In genomic region chr12:1532796-1533195, GRCh38 we compare ENCODE assay signal across 10 cellular contexts.
A peak's percentile ranks its signal among the peaks of the same experiment; 100 is the strongest.
DNase-seq lines count a peak whose midpoint lies in the region; ATAC-seq and TF ChIP-seq lines count a peak whose summit lies in the region.
"Had no signal": no experiment of that assay in that cellular context is flagged by ENCODE, and none has a peak within 500 bp of the region (broad histone marks: within the 10 kb centered on the region; RNA-seq: fewer than 3 reads in every experiment).

No MANE protein-coding gene starts in this region.

- intact Hi-C loops in activated B cell treated with CpG ODN at 0.5 μM for 24 hours (cut with micrococcal nuclease): loop anchor here (1.0 kb wide), 2 partner anchors 22 to 51 kb away; no protein-coding TSS in a partner anchor

- H3K27ac ChIP-seq in mesenchymal stem cell (ENCODE audit: low read length, poor library complexity, severe bottlenecking): no peak overlapping the region

- H3K27me3 ChIP-seq in GM06990 (replicated peaks; ENCODE audit: control insufficient read depth, insufficient read depth, low read length): no peaks in the 10 kb centered on the region
- no peaks in the 10 kb centered on the region for H3K27me3 ChIP-seq in mesenchymal stem cell (ENCODE audit: control insufficient read depth in 1 of 2, insufficient read depth in 1 of 2, low read length in 2 of 2)
- no peaks in the 10 kb centered on the region for H3K27me3 ChIP-seq in HAP-1 (ENCODE audit: low read depth)

- H3K4me3 ChIP-seq in AG10803 (ENCODE audit: low read length) (peak overlapping the region; percentile 75), GM06990 (replicated peaks; ENCODE audit: low read depth, low read length) (peak overlapping the region; percentile 64), mesenchymal stem cell (ENCODE audit: insufficient read depth in 1 of 2, low read depth in 1 of 2, low read length in 2 of 2) (peak overlapping the region in 1 of 2 experiments; percentile 87), HAP-1 (no peak overlapping the region)

- DNase-seq in AG10803 (ENCODE audit: low read depth) (peak; percentile 34), GM06990 (ENCODE audit: extremely low read depth, insufficient read length) (no peak), activated B cell treated with CpG ODN at 0.5 μM for 24 hours (no peak), mesenchymal stem cell (no peak), UCSD-AML1 (lab: John Stamatoyannopoulos, UW; ENCODE audit: unreplicated experiment) (no peak), SKM-1 treated with dmso at 0.1 percent for 144 hours (lab: John Stamatoyannopoulos, UW; ENCODE audit: unreplicated experiment) (no peak), HAP-1 (ENCODE audit: low spot score in 2 of 2) (no peak)
- DNase-seq in activated CD4-positive, alpha-beta T cell treated with anti-CD3 and anti-CD28 coated beads for 4 hours: no peak
- DNase-seq: activated CD8-positive, alpha-beta memory T cell treated with anti-CD3 and anti-CD28 coated beads, Interleukin-2, amount 50 U/mL, for 4 hours; SIG-M5 had no signal

- POLR2A ChIA-PET in activated B cell treated with CpG ODN at 0.5 μM for 24 hours (lab: Charles Lee): interaction anchor here (0.6 kb wide), 1 partner anchor 22 kb away, joined by 5 read pairs; no protein-coding TSS in a partner anchor

- H3K9me3 Mint-ChIP-seq in activated B cell treated with CpG ODN at 0.5 μM for 24 hours: no peaks in the 10 kb centered on the region

- H3K36me3 ChIP-seq in GM06990 (ENCODE audit: control insufficient read depth, insufficient read depth, low read length) (peaks cover 3% of the 10 kb centered on the region; the same call in 1 of the 2 replicates), mesenchymal stem cell (ENCODE audit: control insufficient read depth in 1 of 2, insufficient read depth in 2 of 2, low read depth in 1 of 2, low read length in 2 of 2) (no peaks in the 10 kb centered on the region), HAP-1 (replicated peaks) (no peaks in the 10 kb centered on the region)

- H3K4ac ChIP-seq in mesenchymal stem cell (ENCODE audit: low read depth in 1 of 2, low read length in 2 of 2): no peak overlapping the region

- H3K36me3 Mint-ChIP-seq in activated B cell treated with CpG ODN at 0.5 μM for 24 hours (ENCODE audit: low read depth): no peaks in the 10 kb centered on the region

- no peak overlapping the region for H3K14ac ChIP-seq in mesenchymal stem cell (ENCODE audit: low read length in 2 of 2)

- no peak for ATAC-seq in activated B cell treated with CpG ODN at 0.5 μM for 24 hours (ENCODE audit: low read depth)

- no peak overlapping the region for H3K27ac Mint-ChIP-seq in activated B cell treated with CpG ODN at 0.5 μM for 24 hours

- H3K79me1 ChIP-seq in mesenchymal stem cell (replicated peaks; ENCODE audit: low read length, poor library complexity, severe bottlenecking): peaks cover 8% of the 10 kb centered on the region

- WGBS in mesenchymal stem cell: 85% methylated on average over 3 of the region's 3 CpGs

- H3K18ac ChIP-seq in mesenchymal stem cell (ENCODE audit: low read depth in 1 of 2, low read length in 2 of 2): no peak overlapping the region

- no peak overlapping the region for H4K91ac ChIP-seq in mesenchymal stem cell (ENCODE audit: low read length)

- CTCF ChIA-PET in activated B cell treated with CpG ODN at 0.5 μM for 24 hours (lab: Charles Lee): interaction anchor here (1.2 to 1.5 kb wide), 2 partner anchors 72 to 414 kb away, joined by 4 to 7 read pairs; no protein-coding TSS in a partner anchor

- H2BK12ac ChIP-seq in mesenchymal stem cell (ENCODE audit: low read length in 2 of 2): no peak overlapping the region

- H3K4me1 Mint-ChIP-seq in activated B cell treated with CpG ODN at 0.5 μM for 24 hours: peaks cover 30% of the 10 kb centered on the region

- H3K4me2 ChIP-seq in mesenchymal stem cell (ENCODE audit: low read length, poor library complexity, severe bottlenecking): no peak overlapping the region

- peak overlapping the region; percentile 63 for H3K9ac ChIP-seq in mesenchymal stem cell (ENCODE audit: low read length)

- in situ Hi-C loops in HAP-1 (cut with MboI; ENCODE audit: low sequenced_read_pairs): no loop called here

- no peak overlapping the region for H4K8ac ChIP-seq in mesenchymal stem cell (ENCODE audit: low read length)

- H3K9me3 ChIP-seq in mesenchymal stem cell (ENCODE audit: control insufficient read depth, low read length) (no peaks in the 10 kb centered on the region), HAP-1 (no peaks in the 10 kb centered on the region)

- TF ChIP-seq CTCF in AG10803 (conservative IDR thresholded peaks at IDR 0.05; ENCODE audit: low read length): peak; percentile 40
- peak; percentile 16 for TF ChIP-seq CTCF in GM06990 (IDR thresholded peaks at IDR 0.05; ENCODE audit: insufficient read depth, low read length, poor library complexity, severe bottlenecking)
- no peak for TF ChIP-seq CTCF in activated B cell treated with CpG ODN at 0.5 μM for 24 hours (IDR thresholded peaks at IDR 0.05)

- H2BK15ac ChIP-seq in mesenchymal stem cell (ENCODE audit: low read depth, poor library complexity, severe bottlenecking): no peak overlapping the region

- no peak overlapping the region for H2BK120ac ChIP-seq in mesenchymal stem cell (ENCODE audit: low read depth, low read length)

- peaks cover 40% of the 10 kb centered on the region for H3K4me1 ChIP-seq in mesenchymal stem cell (ENCODE audit: control insufficient read depth, insufficient read depth, low read depth, low read length)
- H3K4me1 ChIP-seq in HAP-1: peaks cover 8% of the 10 kb centered on the region; the same call in 1 of the 2 replicates

- H3K27me3 Mint-ChIP-seq in activated B cell treated with CpG ODN at 0.5 μM for 24 hours: peaks cover 50% of the 10 kb centered on the region

- no peak overlapping the region for H2BK5ac ChIP-seq in mesenchymal stem cell (ENCODE audit: low read depth, low read length, poor library complexity, severe bottlenecking)

- H3K4me3 Mint-ChIP-seq in activated B cell treated with CpG ODN at 0.5 μM for 24 hours: peak overlapping the region; percentile 76

- H3K23ac ChIP-seq in mesenchymal stem cell (ENCODE audit: low read length in 2 of 2): no peak overlapping the region

- H2AFZ ChIP-seq in mesenchymal stem cell (ENCODE audit: low read depth, low read length): no peak overlapping the region

- no peak overlapping the region for H2AK5ac ChIP-seq in mesenchymal stem cell (ENCODE audit: low read length, severe bottlenecking)
